Comparison of ENCODE assay signal across 23 cellular contexts in the genomic region with DNA sequence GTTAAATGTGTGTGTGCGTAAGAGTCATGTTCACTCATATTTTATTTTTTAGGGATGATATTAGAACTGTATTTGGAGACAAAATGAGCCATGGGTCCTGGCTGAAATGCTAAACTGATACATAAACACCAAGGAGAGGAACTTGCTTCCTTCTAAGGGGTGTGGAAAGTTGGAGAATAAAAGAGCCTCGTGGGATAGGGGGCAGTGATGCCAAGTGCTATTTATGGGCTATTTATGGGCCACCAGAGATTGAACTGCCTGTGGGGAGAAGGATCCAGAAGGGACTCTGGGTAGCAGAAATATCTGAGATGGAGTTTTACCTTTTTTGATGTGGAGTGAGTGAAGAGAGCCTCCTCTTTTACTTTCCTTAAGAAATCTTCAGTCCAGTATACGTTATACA. TPM values are rescaled to one million over a fixed set of nuclear protein-coding genes. Genes with fewer than 3 reads are reported as not detected.
"Had no signal": no experiment of that assay in that cellular context is flagged by ENCODE, and none has a peak within 500 bp of the region (broad histone marks: within the 10 kb centered on the region; RNA-seq: fewer than 3 reads in every experiment).

No MANE protein-coding gene starts in this region.

- H3K36me3 ChIP-seq: cardiac muscle cell, esophagus muscularis mucosa, left ventricle myocardium inferior, sigmoid colon, spleen had no signal

- H3K4me1 ChIP-seq: parathyroid adenoma had no signal

- H3K27ac ChIP-seq: cardiac muscle cell, esophagus muscularis mucosa, left ventricle myocardium inferior, parathyroid adenoma, sigmoid colon, spleen, VCaP had no signal

- DNase-seq: activated CD4-positive, alpha-beta memory T cell treated with anti-CD3 and anti-CD28 coated beads, Interleukin-2, amount 10 ng/mL, durations not matched to agents 7 days and 5 days; activated CD4-positive, alpha-beta T cell treated with anti-CD3 and anti-CD28 coated beads, Interleukin-2, amount 10 ng/mL, durations not matched to agents 24 days and 14 days; activated CD8-positive, alpha-beta memory T cell treated with anti-CD3 and anti-CD28 coated beads, Interleukin-2, amount 10 ng/mL, durations not matched to agents 7 days and 5 days; activated effector memory CD4-positive, alpha-beta T cell treated with anti-CD3 and anti-CD28 coated beads, Interleukin-2, amount 50 U/mL, for 16 hours; activated naive CD4-positive, alpha-beta T cell treated with anti-CD3 and anti-CD28 coated beads, Interleukin-2, amount 10 ng/mL, durations not matched to agents 7 days and 5 days; activated T-cell treated with anti-CD3 and anti-CD28 coated beads for 4 hours; amygdala; dermis blood vessel endothelial cell; effector memory CD8-positive, alpha-beta T cell; left ventricle myocardium inferior; natural killer cell; nucleus accumbens; sigmoid colon; spleen; stimulated activated CD4-positive, alpha-beta T cell treated with anti-CD3 and anti-CD28 coated beads, Interleukin-4, amount 100 ng/mL, for 1 hour; stimulated activated naive CD4-positive, alpha-beta T cell; T-cell had no signal

- H3K4me3 ChIP-seq: cardiac muscle cell, esophagus muscularis mucosa, left ventricle myocardium inferior, sigmoid colon, spleen had no signal

- H3K9me3 Mint-ChIP-seq: activated CD4-positive, alpha-beta memory T cell treated with anti-CD3 and anti-CD28 coated beads, Interleukin-2, amount 10 ng/mL, durations not matched to agents 7 days and 5 days; activated CD4-positive, alpha-beta T cell treated with anti-CD3 and anti-CD28 coated beads, Interleukin-2, amount 10 ng/mL, durations not matched to agents 24 days and 14 days; activated naive CD4-positive, alpha-beta T cell treated with anti-CD3 and anti-CD28 coated beads, Interleukin-2, amount 10 ng/mL, durations not matched to agents 7 days and 5 days; effector memory CD8-positive, alpha-beta T cell; natural killer cell; T-cell; T-helper 2 cell treated with Interferon-gamma antibody and Interleukin-4, amounts not matched to agents 5 μg/mL and 100 μg/mL, for 36 hours had no signal

- H3K9ac ChIP-seq: parathyroid adenoma had no signal

- H3K36me3 Mint-ChIP-seq: activated CD8-positive, alpha-beta memory T cell treated with anti-CD3 and anti-CD28 coated beads, Interleukin-2, amount 10 ng/mL, durations not matched to agents 7 days and 5 days; activated naive CD4-positive, alpha-beta T cell treated with anti-CD3 and anti-CD28 coated beads, Interleukin-2, amount 10 ng/mL, durations not matched to agents 7 days and 5 days; natural killer cell; T-cell had no signal

- H3K79me2 ChIP-seq: parathyroid adenoma had no signal

- H3K4me1 Mint-ChIP-seq: activated CD4-positive, alpha-beta T cell treated with anti-CD3 and anti-CD28 coated beads, Interleukin-2, amount 10 ng/mL, durations not matched to agents 24 days and 14 days; natural killer cell had no signal

- H3K9me3 ChIP-seq: esophagus muscularis mucosa, left ventricle myocardium inferior, sigmoid colon, spleen had no signal

- H3K27me3 ChIP-seq: sigmoid colon had no signal

- H3K4me3 Mint-ChIP-seq: activated CD4-positive, alpha-beta memory T cell treated with anti-CD3 and anti-CD28 coated beads, Interleukin-2, amount 10 ng/mL, durations not matched to agents 7 days and 5 days; activated CD4-positive, alpha-beta T cell treated with anti-CD3 and anti-CD28 coated beads, Interleukin-2, amount 10 ng/mL, durations not matched to agents 24 days and 14 days; activated CD8-positive, alpha-beta memory T cell treated with anti-CD3 and anti-CD28 coated beads, Interleukin-2, amount 10 ng/mL, durations not matched to agents 7 days and 5 days; activated naive CD4-positive, alpha-beta T cell treated with anti-CD3 and anti-CD28 coated beads, Interleukin-2, amount 10 ng/mL, durations not matched to agents 7 days and 5 days; effector memory CD8-positive, alpha-beta T cell; natural killer cell; T-cell; T-helper 2 cell treated with Interferon-gamma antibody and Interleukin-4, amounts not matched to agents 5 μg/mL and 100 μg/mL, for 36 hours had no signal

- H2AFZ ChIP-seq: parathyroid adenoma had no signal

- ATAC-seq: activated CD4-positive, CD25-positive, alpha-beta regulatory T cell treated with anti-CD3 and anti-CD28 coated beads, Interleukin-2, amount 50 U/mL, for 24 hours; activated CD8-positive, alpha-beta memory T cell treated with anti-CD3 and anti-CD28 coated beads, Interleukin-2, amount 10 ng/mL, durations not matched to agents 7 days and 5 days; effector memory CD8-positive, alpha-beta T cell; natural killer cell; T-cell had no signal

- H3K27ac Mint-ChIP-seq: activated CD4-positive, alpha-beta memory T cell treated with anti-CD3 and anti-CD28 coated beads, Interleukin-2, amount 10 ng/mL, durations not matched to agents 7 days and 5 days; activated CD4-positive, alpha-beta T cell treated with anti-CD3 and anti-CD28 coated beads, Interleukin-2, amount 10 ng/mL, durations not matched to agents 24 days and 14 days; activated CD8-positive, alpha-beta memory T cell treated with anti-CD3 and anti-CD28 coated beads, Interleukin-2, amount 10 ng/mL, durations not matched to agents 7 days and 5 days; activated naive CD4-positive, alpha-beta T cell treated with anti-CD3 and anti-CD28 coated beads, Interleukin-2, amount 10 ng/mL, durations not matched to agents 7 days and 5 days; effector memory CD8-positive, alpha-beta T cell; natural killer cell; T-cell; T-helper 2 cell treated with Interferon-gamma antibody and Interleukin-4, amounts not matched to agents 5 μg/mL and 100 μg/mL, for 36 hours had no signal

RNA-seq across cellular contexts. Expression of a gene that starts 1.8 kb away (rescaled TPM):
- total RNA-seq: activated CD4-positive, alpha-beta memory T cell treated with anti-CD3 and anti-CD28 coated beads, Interleukin-2, amount 10 ng/mL, durations not matched to agents 7 days and 5 days; activated CD4-positive, alpha-beta T cell treated with anti-CD3 and anti-CD28 coated beads, Interleukin-2, amount 10 ng/mL, durations not matched to agents 24 days and 14 days; activated CD8-positive, alpha-beta memory T cell treated with anti-CD3 and anti-CD28 coated beads, Interleukin-2, amount 10 ng/mL, durations not matched to agents 7 days and 5 days; natural killer cell had no signal
